Comparison of ENCODE assay signal across 30 cellular contexts in the genomic region with DNA sequence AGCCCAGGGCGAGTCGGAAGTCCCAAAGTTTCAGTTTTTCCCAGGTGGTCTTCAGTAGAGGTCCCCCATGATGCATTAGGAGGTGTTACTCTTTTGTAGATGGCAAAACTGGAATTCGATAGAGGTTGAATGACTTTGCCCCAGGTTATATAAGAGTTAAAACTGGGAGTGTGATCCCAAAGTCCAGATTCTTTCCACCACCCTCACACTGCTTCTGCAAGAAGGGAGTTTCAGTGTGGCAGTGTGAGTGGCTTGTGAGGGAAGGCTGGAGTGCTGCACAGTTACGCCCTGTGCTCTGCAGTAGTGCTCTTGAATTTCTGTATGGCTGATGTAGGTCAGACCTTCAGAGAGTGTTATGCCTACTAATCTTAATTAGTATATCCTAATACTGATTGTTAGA. TPM values are rescaled to one million over a fixed set of nuclear protein-coding genes. Genes with fewer than 3 reads are reported as not detected.
DNase-seq lines count a peak whose midpoint lies in the region; ATAC-seq, FAIRE-seq and TF ChIP-seq lines count a peak whose summit lies in the region.
"Had no signal": no experiment of that assay in that cellular context is flagged by ENCODE, and none has a peak within 500 bp of the region (broad histone marks: within the 10 kb centered on the region; RNA-seq: fewer than 3 reads in every experiment).

No MANE protein-coding gene starts in this region.

- H3K9ac ChIP-seq in HepG2 (ENCODE audit: insufficient read depth, low read depth, low read length): no peak overlapping the region
- H3K9ac ChIP-seq: BLaER1 had no signal

- no peaks in the 10 kb centered on the region for H3K27me3 Mint-ChIP-seq in activated naive CD8-positive, alpha-beta T cell treated with anti-CD3 and anti-CD28 coated beads for 36 hours
- H3K27me3 Mint-ChIP-seq in activated naive CD8-positive, alpha-beta T cell treated with anti-CD3 and anti-CD28 coated beads, Interleukin-2, amount 50 U/mL, for 24 hours: no peaks in the 10 kb centered on the region
- no peaks in the 10 kb centered on the region for H3K27me3 Mint-ChIP-seq in memory B cell
- H3K27me3 Mint-ChIP-seq in naive thymus-derived CD4-positive, alpha-beta T cell: no peaks in the 10 kb centered on the region
- H3K27me3 Mint-ChIP-seq: CD4-positive, alpha-beta memory T cell; CD4-positive, CD25-positive, alpha-beta regulatory T cell; CD8-positive, alpha-beta memory T cell had no signal

- TF ChIP-seq POLR2A in HepG2 (IDR thresholded peaks at IDR 0.05; ENCODE audit: insufficient read depth in 1 of 2, low read depth in 2 of 2, low read length in 2 of 2) (no peak), testis (IDR thresholded peaks at IDR 0.05) (no peak)

- no peak for FAIRE-seq in HepG2 (lab: Jason Lieb, UNC)
- FAIRE-seq: A204.1, GM12878, GM12892, GM18507, GM19239 had no signal

- no peak overlapping the region for H3K4me3 ChIP-seq in HepG2 (replicated peaks in 1 of 3; ENCODE audit: insufficient read depth in 1 of 3, low read depth in 2 of 3, low read length in 3 of 3)
- H3K4me3 ChIP-seq in testis: no peak overlapping the region
- no peak overlapping the region for H3K4me3 ChIP-seq in naive thymus-derived CD4-positive, alpha-beta T cell (ENCODE audit: low read length)
- H3K4me3 ChIP-seq: BLaER1, GM12878 had no signal

- H4K20me1 ChIP-seq in HepG2 (ENCODE audit: insufficient read depth, low read length): no peaks in the 10 kb centered on the region

- H3K27ac ChIP-seq in HepG2 (ENCODE audit: extremely low read length, insufficient read depth, low read length): no peak overlapping the region
- no peak overlapping the region for H3K27ac ChIP-seq in testis
- no peak overlapping the region for H3K27ac ChIP-seq in naive thymus-derived CD4-positive, alpha-beta T cell (ENCODE audit: low read depth, low read length)
- H3K27ac ChIP-seq: BLaER1 had no signal

- no peaks in the 10 kb centered on the region for H3K9me3 ChIP-seq in HepG2 (ENCODE audit: low read length)
- H3K9me3 ChIP-seq in testis: no peaks in the 10 kb centered on the region
- no peaks in the 10 kb centered on the region for H3K9me3 ChIP-seq in naive thymus-derived CD4-positive, alpha-beta T cell (ENCODE audit: control insufficient read depth in 2 of 3, low read length in 3 of 3)
- H3K9me3 ChIP-seq: BE2C, BLaER1 had no signal

- H3K4me1 Mint-ChIP-seq in activated naive CD8-positive, alpha-beta T cell treated with anti-CD3 and anti-CD28 coated beads for 36 hours: peaks cover 31% of the 10 kb centered on the region
- peaks cover 30% of the 10 kb centered on the region for H3K4me1 Mint-ChIP-seq in activated naive CD8-positive, alpha-beta T cell treated with anti-CD3 and anti-CD28 coated beads, Interleukin-2, amount 50 U/mL, for 24 hours
- H3K4me1 Mint-ChIP-seq in memory B cell: no peaks in the 10 kb centered on the region
- H3K4me1 Mint-ChIP-seq in naive thymus-derived CD4-positive, alpha-beta T cell: peaks cover 0 to 3% (median 0%) of the 10 kb centered on the region in 7 donors
- H3K4me1 Mint-ChIP-seq: CD8-positive, alpha-beta memory T cell had no signal

- TF ChIP-seq EP300 in HepG2 (IDR thresholded peaks at IDR 0.05; ENCODE audit: low read depth in 2 of 2, low read length in 2 of 2) (no peak), HepG2 (CRISPR knock-in tag; IDR thresholded peaks at IDR 0.05; ENCODE audit: borderline replicate concordance) (no peak)

- WGBS in HepG2 (ENCODE audit: low lambda C conversion rate): 82% methylated on average over 4 of the region's 4 CpGs
- 60% methylated on average over 4 of the region's 4 CpGs for WGBS in testis, 2 donors

- no peak for TF ChIP-seq RAD21 in HepG2 (CRISPR knock-in tag; IDR thresholded peaks at IDR 0.05)

- ATAC-seq in activated naive CD8-positive, alpha-beta T cell treated with anti-CD3 and anti-CD28 coated beads, Interleukin-2, amount 50 U/mL, for 24 hours: no peak
- ATAC-seq in left lobe of liver (peak; percentile 88), HepG2 (peak; percentile 70), memory B cell (ENCODE audit: low read depth) (no peak), HG03039 (IDR thresholded peaks at IDR 0.05; ENCODE audit: unreplicated experiment) (no peak)
- no peak for ATAC-seq in naive thymus-derived CD4-positive, alpha-beta T cell
- ATAC-seq: GM12878 had no signal

- peaks cover 13% of the 10 kb centered on the region for H3K36me3 Mint-ChIP-seq in activated naive CD8-positive, alpha-beta T cell treated with anti-CD3 and anti-CD28 coated beads for 36 hours
- H3K36me3 Mint-ChIP-seq in activated naive CD8-positive, alpha-beta T cell treated with anti-CD3 and anti-CD28 coated beads, Interleukin-2, amount 50 U/mL, for 24 hours (ENCODE audit: low read depth): peaks cover 40% of the 10 kb centered on the region
- peaks cover 22% of the 10 kb centered on the region for H3K36me3 Mint-ChIP-seq in memory B cell
- peaks cover 3 to 26% (median 12%) of the 10 kb centered on the region in 5 donors for H3K36me3 Mint-ChIP-seq in naive thymus-derived CD4-positive, alpha-beta T cell

- intact Hi-C loops in HepG2 (cut with micrococcal nuclease; ENCODE audit: unreplicated experiment) (no loop called here), testis (cut with DNase I; ENCODE audit: low total_unique reads) (no loop called here)
- intact Hi-C loops in naive thymus-derived CD4-positive, alpha-beta T cell (cut with micrococcal nuclease): no loop called here

- no TSS peak for BruUV-seq in HepG2 (replicated peaks; lab: Mats Ljungman, UMichigan)

- H3K4me3 Mint-ChIP-seq in activated naive CD8-positive, alpha-beta T cell treated with anti-CD3 and anti-CD28 coated beads for 36 hours: no peak overlapping the region
- H3K4me3 Mint-ChIP-seq in activated naive CD8-positive, alpha-beta T cell treated with anti-CD3 and anti-CD28 coated beads, Interleukin-2, amount 50 U/mL, for 24 hours: no peak overlapping the region
- H3K4me3 Mint-ChIP-seq in memory B cell: no peak overlapping the region
- no peak overlapping the region for H3K4me3 Mint-ChIP-seq in naive thymus-derived CD4-positive, alpha-beta T cell
- H3K4me3 Mint-ChIP-seq: CD14-positive monocyte; CD4-positive, alpha-beta memory T cell; CD4-positive, CD25-positive, alpha-beta regulatory T cell; CD8-positive, alpha-beta memory T cell had no signal

- H3K9me3 Mint-ChIP-seq in activated naive CD8-positive, alpha-beta T cell treated with anti-CD3 and anti-CD28 coated beads for 36 hours: no peaks in the 10 kb centered on the region
- H3K9me3 Mint-ChIP-seq in activated naive CD8-positive, alpha-beta T cell treated with anti-CD3 and anti-CD28 coated beads, Interleukin-2, amount 50 U/mL, for 24 hours: no peaks in the 10 kb centered on the region
- no peaks in the 10 kb centered on the region for H3K9me3 Mint-ChIP-seq in memory B cell
- H3K9me3 Mint-ChIP-seq in naive thymus-derived CD4-positive, alpha-beta T cell: no peaks in the 10 kb centered on the region
- H3K9me3 Mint-ChIP-seq: CD14-positive monocyte; CD4-positive, CD25-positive, alpha-beta regulatory T cell; CD8-positive, alpha-beta memory T cell had no signal

- H3K27ac Mint-ChIP-seq in activated naive CD8-positive, alpha-beta T cell treated with anti-CD3 and anti-CD28 coated beads for 36 hours: peak overlapping the region; percentile 34
- no peak overlapping the region for H3K27ac Mint-ChIP-seq in activated naive CD8-positive, alpha-beta T cell treated with anti-CD3 and anti-CD28 coated beads, Interleukin-2, amount 50 U/mL, for 24 hours
- H3K27ac Mint-ChIP-seq in memory B cell: peak overlapping the region; percentile 15
- H3K27ac Mint-ChIP-seq in naive thymus-derived CD4-positive, alpha-beta T cell: no peak overlapping the region

- in situ Hi-C loops in HepG2 (cut with HindIII; ENCODE audit: extremely low pct_ligation_motif_present, low pct_unique_long_range_greater_than_20kb): no loop called here

- POLR2A ChIA-PET in HepG2 (lab: Yijun Ruan, JAX): no interaction called here
- POLR2A ChIA-PET in naive thymus-derived CD4-positive, alpha-beta T cell (lab: Charles Lee): no interaction called here

- H3K27me3 ChIP-seq in HepG2 (ENCODE audit: control insufficient read depth in 1 of 2, insufficient read depth in 2 of 2, low read length in 2 of 2) (no peaks in the 10 kb centered on the region), testis (no peaks in the 10 kb centered on the region)
- H3K27me3 ChIP-seq in naive thymus-derived CD4-positive, alpha-beta T cell (ENCODE audit: control insufficient read depth in 2 of 2, insufficient read depth in 2 of 2, low read length in 2 of 2): no peaks in the 10 kb centered on the region
- H3K27me3 ChIP-seq: BE2C, BLaER1 had no signal

- H2AFZ ChIP-seq in HepG2 (ENCODE audit: low read length): no peak overlapping the region

- H3K4me2 ChIP-seq in HepG2 (ENCODE audit: low read depth, low read length): no peak overlapping the region
- H3K4me2 ChIP-seq: BLaER1 had no signal

- DNase-seq in activated naive CD8-positive, alpha-beta T cell treated with anti-CD3 and anti-CD28 coated beads for 36 hours: no peak
- no peak for DNase-seq in activated naive CD8-positive, alpha-beta T cell treated with anti-CD3 and anti-CD28 coated beads, Interleukin-2, amount 50 U/mL, for 24 hours
- DNase-seq in left lobe of liver (ENCODE audit: low spot score) (no peak), HepG2 (ENCODE audit: low spot score) (peak; percentile 20), memory B cell (ENCODE audit: low spot score in 2 of 2) (no peak), testis (no peak)
- DNase-seq in naive thymus-derived CD4-positive, alpha-beta T cell: no peak
- DNase-seq: 8988T; ACHN; BE2C; C1 segment of cervical spinal cord; CD4-positive, alpha-beta memory T cell; CD4-positive, CD25-positive, alpha-beta regulatory T cell; CD8-positive, alpha-beta memory T cell; COR-L47; DMS 273 treated with DMSO at 0.1 percent for 48 hours; DMS153; DMS53; DMS79; DND-41; EL; GDM1 had no signal

- H3K36me3 ChIP-seq in HepG2 (replicated peaks in 1 of 2; ENCODE audit: control insufficient read depth in 1 of 2, insufficient read depth in 2 of 2, low read length in 2 of 2): peaks cover 38 to 87% of the 10 kb centered on the region in 2 experiments
- H3K36me3 ChIP-seq in testis (ENCODE audit: low read depth, missing control alignments): no peaks in the 10 kb centered on the region
- H3K36me3 ChIP-seq in naive thymus-derived CD4-positive, alpha-beta T cell (ENCODE audit: control insufficient read depth in 2 of 3, insufficient read depth in 3 of 3, low read length in 3 of 3): peaks cover 18 to 63% (median 21%) of the 10 kb centered on the region in 3 experiments

- H3K4me1 ChIP-seq in HepG2 (ENCODE audit: insufficient read depth, low read length): peaks cover 15% of the 10 kb centered on the region
- no peaks in the 10 kb centered on the region for H3K4me1 ChIP-seq in testis
- no peaks in the 10 kb centered on the region for H3K4me1 ChIP-seq in naive thymus-derived CD4-positive, alpha-beta T cell (ENCODE audit: control insufficient read depth in 2 of 2, insufficient read depth in 2 of 2, low read length in 2 of 2)
- H3K4me1 ChIP-seq: BE2C, BLaER1 had no signal

- TF ChIP-seq CTCF in HepG2 (CRISPR knock-in tag; IDR thresholded peaks at IDR 0.05) (no peak), testis (IDR thresholded peaks at IDR 0.05) (no peak)

- no peaks in the 10 kb centered on the region for H3K79me2 ChIP-seq in HepG2 (ENCODE audit: insufficient read depth, low read length)

- CTCF ChIA-PET in HepG2 (lab: Yijun Ruan, JAX; ENCODE audit: low intra/inter-chr PET ratio, low total read pairs): no interaction called here
- CTCF ChIA-PET in naive thymus-derived CD4-positive, alpha-beta T cell (lab: Charles Lee): interaction anchor here (0.6 to 1.0 kb wide), 2 partner anchors 11 to 76 kb away, joined by 3 to 5 read pairs; no protein-coding TSS in a partner anchor

RNA-seq across cellular contexts. Expression of a gene that starts 29.8 kb away (rescaled TPM):
- 10 to 100 TPM; 31.5 to 31.9 TPM for total RNA-seq in activated naive CD8-positive, alpha-beta T cell treated with anti-CD3 and anti-CD28 coated beads for 36 hours
- 12.4 TPM for total RNA-seq in left lobe of liver
- 66.7 and 86.0 TPM in 2 replicates for total RNA-seq in HepG2 (2016; rRNA removed; fragmentation: Illumina TruSeq; extraction: Trizol)
- 30.8 and 32.0 TPM in 2 replicates for total RNA-seq in HepG2 (2016; cell fraction: cytosol; rRNA removed; fragmentation: Illumina TruSeq; extraction: Trizol; ENCODE audit: low read depth)
- 74.9 and 86.0 TPM in 2 replicates for total RNA-seq in HepG2 (2016; cell fraction: insoluble cytoplasmic fraction; rRNA removed; fragmentation: Illumina TruSeq; extraction: Trizol)
- 50.4 and 54.3 TPM in 2 replicates for total RNA-seq in HepG2 (2016; cell fraction: membrane; rRNA removed; fragmentation: Illumina TruSeq; extraction: Trizol)
- 91.1 and 92.0 TPM in 2 replicates for total RNA-seq in HepG2 (2016; cell fraction: nucleus; rRNA removed; fragmentation: Illumina TruSeq; extraction: Trizol)
- 18.7 and 23.1 TPM in 2 replicates for polyA plus RNA-seq in HepG2 (2011; rRNA removed)
- polyA plus RNA-seq in HepG2 (2011; cell fraction: cytosol; rRNA removed): 10.1 and 15.3 TPM in 2 replicates
- polyA plus RNA-seq in HepG2 (2011; cell fraction: nucleus; rRNA removed): 20.9 and 31.1 TPM in 2 replicates
- 27.5 and 36.0 TPM in 2 replicates for polyA plus RNA-seq in HepG2 (2012)
- 19.8 and 21.6 TPM in 2 replicates for polyA plus RNA-seq in HepG2 (2016; cell fraction: cytosol; fragmentation: Illumina TruSeq; extraction: Trizol; ENCODE audit: low read depth)
- polyA plus RNA-seq in HepG2 (2016; cell fraction: insoluble cytoplasmic fraction; fragmentation: Illumina TruSeq; extraction: Trizol; ENCODE audit: low read depth): 63.1 and 68.5 TPM in 2 replicates
- 22.7 and 26.9 TPM in 2 replicates for polyA plus RNA-seq in HepG2 (2016; cell fraction: membrane; fragmentation: Illumina TruSeq; extraction: Trizol; ENCODE audit: low read depth)
- 87.8 and 109 TPM in 2 replicates for polyA plus RNA-seq in HepG2 (2016; cell fraction: nucleus; fragmentation: Illumina TruSeq; extraction: Trizol; ENCODE audit: insufficient read depth, low read depth)
- 4.9 and 6.3 TPM in 2 replicates for polyA minus RNA-seq in HepG2 (2011; rRNA and poly(A)+ RNA removed; ENCODE audit: low replicate concordance)
- 8.4 and 9.1 TPM in 2 replicates for polyA minus RNA-seq in HepG2 (2011; cell fraction: cytosol; rRNA and poly(A)+ RNA removed)
- polyA minus RNA-seq in HepG2 (2011; cell fraction: nucleus; rRNA and poly(A)+ RNA removed): 107 and 108 TPM in 2 replicates
- total RNA-seq in testis: 10 to 100 TPM; 32.9 to 36.4 TPM
- 50.5 TPM for polyA plus RNA-seq in testis (ENCODE audit: insufficient read depth, low read depth, low replicate concordance)
- 10 to 100 TPM; 23.8 to 43.6 (median 28.9) TPM for total RNA-seq in naive thymus-derived CD4-positive, alpha-beta T cell
- polyA plus RNA-seq in naive thymus-derived CD4-positive, alpha-beta T cell: 1 to 10 TPM; 5.1 to 7.4 TPM

RNA-seq across cellular contexts. Expression of a gene that starts 30.0 kb away (rescaled TPM):
- total RNA-seq in activated naive CD8-positive, alpha-beta T cell treated with anti-CD3 and anti-CD28 coated beads for 36 hours: 10 to 100 TPM; 26.8 to 29.2 TPM
- total RNA-seq in left lobe of liver: 4.2 TPM
- total RNA-seq in HepG2 (2016; rRNA removed; fragmentation: Illumina TruSeq; extraction: Trizol): 66.9 and 95.1 TPM in 2 replicates
- 7.5 and 9.0 TPM in 2 replicates for total RNA-seq in HepG2 (2016; cell fraction: cytosol; rRNA removed; fragmentation: Illumina TruSeq; extraction: Trizol; ENCODE audit: low read depth)
- total RNA-seq in HepG2 (2016; cell fraction: insoluble cytoplasmic fraction; rRNA removed; fragmentation: Illumina TruSeq; extraction: Trizol): 68.6 and 90.2 TPM in 2 replicates
- 13.8 and 18.1 TPM in 2 replicates for total RNA-seq in HepG2 (2016; cell fraction: membrane; rRNA removed; fragmentation: Illumina TruSeq; extraction: Trizol)
- total RNA-seq in HepG2 (2016; cell fraction: nucleus; rRNA removed; fragmentation: Illumina TruSeq; extraction: Trizol): 67.2 and 79.2 TPM in 2 replicates
- 5.7 and 7.3 TPM in 2 replicates for polyA plus RNA-seq in HepG2 (2011; rRNA removed)
- polyA plus RNA-seq in HepG2 (2011; cell fraction: cytosol; rRNA removed): 1.7 and 2.7 TPM in 2 replicates
- 2.5 and 5.8 TPM in 2 replicates for polyA plus RNA-seq in HepG2 (2011; cell fraction: nucleus; rRNA removed)
- 34.6 and 44.9 TPM in 2 replicates for polyA plus RNA-seq in HepG2 (2012)
- polyA plus RNA-seq in HepG2 (2016; cell fraction: cytosol; fragmentation: Illumina TruSeq; extraction: Trizol; ENCODE audit: low read depth): 1.00 and 1.2 TPM in 2 replicates
- 69.7 and 73.1 TPM in 2 replicates for polyA plus RNA-seq in HepG2 (2016; cell fraction: insoluble cytoplasmic fraction; fragmentation: Illumina TruSeq; extraction: Trizol; ENCODE audit: low read depth)
- 3.0 and 3.7 TPM in 2 replicates for polyA plus RNA-seq in HepG2 (2016; cell fraction: membrane; fragmentation: Illumina TruSeq; extraction: Trizol; ENCODE audit: low read depth)
- polyA plus RNA-seq in HepG2 (2016; cell fraction: nucleus; fragmentation: Illumina TruSeq; extraction: Trizol; ENCODE audit: insufficient read depth, low read depth): 61.2 and 66.0 TPM in 2 replicates
- 0.32 and 0.37 TPM in 2 replicates for polyA minus RNA-seq in HepG2 (2011; rRNA and poly(A)+ RNA removed; ENCODE audit: low replicate concordance)
- polyA minus RNA-seq in HepG2 (2011; cell fraction: cytosol; rRNA and poly(A)+ RNA removed): 10.5 and 11.4 TPM in 2 replicates
- polyA minus RNA-seq in HepG2 (2011; cell fraction: nucleus; rRNA and poly(A)+ RNA removed): 47.6 and 49.1 TPM in 2 replicates
- 10 to 100 TPM; 20.2 to 21.7 TPM for total RNA-seq in testis
- 4.5 TPM for polyA plus RNA-seq in testis (ENCODE audit: insufficient read depth, low read depth, low replicate concordance)
- total RNA-seq in naive thymus-derived CD4-positive, alpha-beta T cell: 10 to 100 TPM in 4 of 5 experiments, 1 to 10 TPM in 1; 7.9 to 16.9 (median 14.5) TPM
- 1 to 10 TPM; 7.2 to 8.5 TPM for polyA plus RNA-seq in naive thymus-derived CD4-positive, alpha-beta T cell

Comparison
In these comparisons a context has a peak if more than half of its experiments do, and no peak if none do; other contexts are left out.
1. H3K27ac Mint-ChIP-seq: peak in activated naive CD8-positive, alpha-beta T cell treated with anti-CD3 and anti-CD28 coated beads for 36 hours (single experiment) and memory B cell (single experiment); none in activated naive CD8-positive, alpha-beta T cell treated with anti-CD3 and anti-CD28 coated beads, Interleukin-2, amount 50 U/mL, for 24 hours (single experiment) and naive thymus-derived CD4-positive, alpha-beta T cell (0 of 9).
2. ATAC-seq: peak in left lobe of liver (single experiment) and HepG2 (single experiment); none in activated naive CD8-positive, alpha-beta T cell treated with anti-CD3 and anti-CD28 coated beads, Interleukin-2, amount 50 U/mL, for 24 hours (single experiment), memory B cell (single experiment), HG03039 (single experiment) and naive thymus-derived CD4-positive, alpha-beta T cell (single experiment).